18 cellular contexts compared by ENCODE assay signal in genomic region chr6:163986313-163986712, GRCh38.
DNase-seq lines count a peak whose midpoint lies in the region; ATAC-seq, FAIRE-seq and TF ChIP-seq lines count a peak whose summit lies in the region.
"Had no signal": no experiment of that assay in that cellular context is flagged by ENCODE, and none has a peak within 500 bp of the region (broad histone marks: within the 10 kb centered on the region; RNA-seq: fewer than 3 reads in every experiment).

No MANE protein-coding gene starts in this region.

- H3K4me3 ChIP-seq in kidney epithelial cell (ENCODE audit: low read depth, low read length): no peak overlapping the region
- H3K4me3 ChIP-seq: esophagus squamous epithelium, hepatocyte, skin epidermis had no signal

- H3K27me3 Mint-ChIP-seq in chondrocyte (ENCODE audit: low read depth): no peaks in the 10 kb centered on the region

- H3K36me3 ChIP-seq in kidney epithelial cell (ENCODE audit: control insufficient read depth, insufficient read depth, low read length): no peaks in the 10 kb centered on the region
- H3K36me3 ChIP-seq: esophagus squamous epithelium had no signal

- H3K9me3 Mint-ChIP-seq in chondrocyte (ENCODE audit: low read depth): no peaks in the 10 kb centered on the region

- DNase-seq in NCI-H146 treated with DMSO at 0.1 percent for 48 hours (lab: John Stamatoyannopoulos, UW; ENCODE audit: unreplicated experiment): peak; percentile 65
- DNase-seq in chondrocyte (ENCODE audit: low spot score): no peak
- DNase-seq in kidney epithelial cell (ENCODE audit: low read depth): peak; percentile 18
- DNase-seq in urothelium cell line (ENCODE audit: low spot score): no peak
- DNase-seq in SIG-M5 treated with dmso at 0.1 percent for 504 hours (lab: John Stamatoyannopoulos, UW; ENCODE audit: unreplicated experiment): no peak
- no peak for DNase-seq in foreskin melanocyte
- DNase-seq: activated CD4-positive, alpha-beta T cell treated with anti-CD3 and anti-CD28 coated beads, Interleukin-2, amount 50 U/mL, for 48 hours; activated naive CD4-positive, alpha-beta T cell treated with Interleukin-2 at 50 U/mL for 16 hours; effector CD4-positive, alpha-beta T cell; esophagus squamous epithelium; KBM-7; NCI-H82; stimulated activated CD4-positive, alpha-beta T cell treated with anti-CD3 and anti-CD28 coated beads, Interleukin-4, amount 100 ng/mL, for 24 hours had no signal

- no peak overlapping the region for H3K4me3 Mint-ChIP-seq in chondrocyte (ENCODE audit: unreplicated experiment)

- no peaks in the 10 kb centered on the region for H3K27me3 ChIP-seq in kidney epithelial cell (ENCODE audit: control insufficient read depth, insufficient read depth, low read length)
- H3K27me3 ChIP-seq: esophagus squamous epithelium, hepatocyte had no signal

- no peaks in the 10 kb centered on the region for H3K36me3 Mint-ChIP-seq in chondrocyte (ENCODE audit: low read depth)

- H3K27ac Mint-ChIP-seq in chondrocyte (ENCODE audit: unreplicated experiment): peak overlapping the region; percentile 50

- ATAC-seq in GM18511 (IDR thresholded peaks at IDR 0.05; ENCODE audit: unreplicated experiment): no peak
- ATAC-seq: left lobe of liver had no signal

- H3K4me1 Mint-ChIP-seq in chondrocyte (ENCODE audit: low read depth): peaks cover 36% of the 10 kb centered on the region

- peak; percentile 88 for FAIRE-seq in urothelium cell line (lab: Jason Lieb, UNC)
- FAIRE-seq: H1 had no signal

- TF ChIP-seq CTCF in chondrocyte (IDR thresholded peaks at IDR 0.05) (no peak), kidney epithelial cell (IDR thresholded peaks at IDR 0.05; ENCODE audit: insufficient read depth, low read length, poor library complexity, severe bottlenecking) (no peak)

Comparison
In these comparisons a context has a peak if more than half of its experiments do, and no peak if none do; other contexts are left out.
1. DNase-seq: peak in NCI-H146 treated with DMSO at 0.1 percent for 48 hours (single experiment) and kidney epithelial cell (single experiment); none in chondrocyte (single experiment), urothelium cell line (single experiment), SIG-M5 treated with dmso at 0.1 percent for 504 hours (single experiment) and foreskin melanocyte (single experiment).